12 cellular contexts compared by ENCODE assay signal in genomic region chr2:105754011-105754410, GRCh38. TPM values are rescaled to one million over a fixed set of nuclear protein-coding genes. Genes with fewer than 3 reads are reported as not detected.
A peak's percentile ranks its signal among the peaks of the same experiment; 100 is the strongest.
DNase-seq lines count a peak whose midpoint lies in the region; ATAC-seq and TF ChIP-seq lines count a peak whose summit lies in the region.
"Had no signal": no experiment of that assay in that cellular context is flagged by ENCODE, and none has a peak within 500 bp of the region (broad histone marks: within the 10 kb centered on the region; RNA-seq: fewer than 3 reads in every experiment).

No MANE protein-coding gene starts in this region.

- peaks cover 3% of the 10 kb centered on the region for H3K36me3 ChIP-seq in neutrophil
- H3K36me3 ChIP-seq: thoracic aorta had no signal

- peaks cover 65 to 80% (median 68%) of the 10 kb centered on the region in 3 donors for H3K4me1 Mint-ChIP-seq in IgD-negative memory B cell
- peaks cover 98% of the 10 kb centered on the region for H3K4me1 Mint-ChIP-seq in activated naive CD4-positive, alpha-beta T cell treated with anti-CD3 and anti-CD28 coated beads, Interleukin-2, amount 10 ng/mL, durations not matched to agents 7 days and 5 days

- CTCF ChIA-PET in activated naive CD4-positive, alpha-beta T cell treated with anti-CD3 and anti-CD28 coated beads, Interleukin-2, amount 10 ng/mL, durations not matched to agents 7 days and 5 days (lab: Charles Lee): interaction anchor here (0.8 to 1.5 kb wide), 4 partner anchors 8 to 177 kb away, joined by 4 to 5 read pairs (median 4); no protein-coding TSS in a partner anchor

- H3K9me3 ChIP-seq in neutrophil: no peaks in the 10 kb centered on the region
- H3K9me3 ChIP-seq: thoracic aorta had no signal

- ATAC-seq in HG03108 (IDR thresholded peaks at IDR 0.05; ENCODE audit: unreplicated experiment): no peak

- peak overlapping the region; percentile 17 to 83 (median 19) for H3K27ac Mint-ChIP-seq in IgD-negative memory B cell
- peak overlapping the region; percentile 98 for H3K27ac Mint-ChIP-seq in activated naive CD4-positive, alpha-beta T cell treated with anti-CD3 and anti-CD28 coated beads, Interleukin-2, amount 10 ng/mL, durations not matched to agents 7 days and 5 days

- H3K27me3 Mint-ChIP-seq in IgD-negative memory B cell: peaks cover 1% of the 10 kb centered on the region
- no peaks in the 10 kb centered on the region for H3K27me3 Mint-ChIP-seq in activated naive CD4-positive, alpha-beta T cell treated with anti-CD3 and anti-CD28 coated beads, Interleukin-2, amount 10 ng/mL, durations not matched to agents 7 days and 5 days

- H3K4me3 ChIP-seq in GM12865 (ENCODE audit: low read depth, low read length) (peak overlapping the region; percentile 38; the same call in 1 of the 2 replicates), neutrophil (ENCODE audit: low read depth in 1 of 2, low read length in 1 of 2) (no peak overlapping the region)
- H3K4me3 ChIP-seq: thoracic aorta had no signal

- DNase-seq in GM12865 (ENCODE audit: low read depth): peak; percentile 71
- DNase-seq in activated naive CD4-positive, alpha-beta T cell treated with anti-CD3 and anti-CD28 coated beads, Interleukin-2, amount 10 ng/mL, durations not matched to agents 7 days and 5 days: peak; percentile 76
- no peak for DNase-seq in SW 1271 (lab: John Stamatoyannopoulos, UW)
- DNase-seq in amygdala (lab: John Stamatoyannopoulos, UW): no peak
- no peak for DNase-seq in NK-92 (lab: John Stamatoyannopoulos, UW; ENCODE audit: unreplicated experiment)
- DNase-seq: amniotic stem cell, H7 had no signal

- H3K36me3 Mint-ChIP-seq in IgD-negative memory B cell: peaks cover 3% of the 10 kb centered on the region
- H3K36me3 Mint-ChIP-seq in activated naive CD4-positive, alpha-beta T cell treated with anti-CD3 and anti-CD28 coated beads, Interleukin-2, amount 10 ng/mL, durations not matched to agents 7 days and 5 days: peaks cover 73% of the 10 kb centered on the region

- H3K4me1 ChIP-seq in neutrophil (ENCODE audit: control insufficient read depth in 1 of 2, insufficient read depth in 1 of 2, low read depth in 1 of 2, low read length in 1 of 2): peaks cover 43 to 44% of the 10 kb centered on the region in 2 experiments

- H3K9me3 Mint-ChIP-seq in IgD-negative memory B cell: no peaks in the 10 kb centered on the region
- peaks cover 3% of the 10 kb centered on the region for H3K9me3 Mint-ChIP-seq in activated naive CD4-positive, alpha-beta T cell treated with anti-CD3 and anti-CD28 coated beads, Interleukin-2, amount 10 ng/mL, durations not matched to agents 7 days and 5 days

- no peak for TF ChIP-seq CTCF in GM12865 (IDR thresholded peaks at IDR 0.05; ENCODE audit: insufficient read depth, low read depth, low read length, missing control alignments)
- no peak for TF ChIP-seq CTCF in neutrophil (IDR thresholded peaks at IDR 0.05)

- H3K27ac ChIP-seq in neutrophil: peak overlapping the region; percentile 57
- H3K27ac ChIP-seq: epithelial cell of prostate, thoracic aorta had no signal

- H3K27me3 ChIP-seq in neutrophil: no peaks in the 10 kb centered on the region

- H3K4me3 Mint-ChIP-seq in IgD-negative memory B cell: peak overlapping the region in 2 of 4 donors; percentile 68 to 87
- peak overlapping the region; percentile 26 for H3K4me3 Mint-ChIP-seq in activated naive CD4-positive, alpha-beta T cell treated with anti-CD3 and anti-CD28 coated beads, Interleukin-2, amount 10 ng/mL, durations not matched to agents 7 days and 5 days

RNA-seq across cellular contexts. Expression of gene NCK2, which starts 9.3 kb away (rescaled TPM):
- 19.6 TPM for polyA plus RNA-seq in IgD-negative memory B cell

Comparison
In these comparisons a context has a peak if more than half of its experiments do, and no peak if none do; other contexts are left out.
1. DNase-seq: peak in GM12865 (single experiment) and activated naive CD4-positive, alpha-beta T cell treated with anti-CD3 and anti-CD28 coated beads, Interleukin-2, amount 10 ng/mL, durations not matched to agents 7 days and 5 days (single experiment); none in SW 1271 (0 of 2), amygdala (0 of 56) and NK-92 (single experiment).